ENCODE assay signal across 1 cellular context in genomic region chr21:39379986-39380891, GRCh38.
A peak's percentile ranks its signal among the peaks of the same experiment; 100 is the strongest.
TF ChIP-seq lines count a peak whose summit lies in the region.

No MANE protein-coding gene starts in this region.

TF ChIP-seq in HepG2, 621 proteins besides CTCF, POLR2A, EP300 and RAD21 (continued from another document and continues in another):
- no peak for TF ChIP-seq CENPX (CRISPR knock-in tag; IDR thresholded peaks at IDR 0.05)
- TF ChIP-seq ZSCAN30 (CRISPR knock-in tag; IDR thresholded peaks at IDR 0.05), result no peak
- no peak for TF ChIP-seq ZNF761 (CRISPR knock-in tag; conservative IDR thresholded peaks at IDR 0.05)
- TF ChIP-seq ZNF775 (CRISPR knock-in tag; IDR thresholded peaks at IDR 0.05; ENCODE audit: borderline replicate concordance), result no peak
- TF ChIP-seq MEIS1 (CRISPR knock-in tag; IDR thresholded peaks at IDR 0.05; ENCODE audit: borderline replicate concordance), result no peak
- no peak for TF ChIP-seq ELF4 (CRISPR knock-in tag; IDR thresholded peaks at IDR 0.05; ENCODE audit: borderline replicate concordance)
- TF ChIP-seq ZNF263 (CRISPR knock-in tag; IDR thresholded peaks at IDR 0.05), result no peak
- no peak for TF ChIP-seq ZNF616 (CRISPR knock-in tag; IDR thresholded peaks at IDR 0.05; ENCODE audit: low read depth)
- TF ChIP-seq ZNF281 (CRISPR knock-in tag; IDR thresholded peaks at IDR 0.05; ENCODE audit: borderline replicate concordance), result no peak
- no peak for TF ChIP-seq DPF2 (CRISPR knock-in tag; IDR thresholded peaks at IDR 0.05; ENCODE audit: borderline replicate concordance, low read depth)
- peak; percentile 55 for TF ChIP-seq RFX3 (CRISPR knock-in tag; IDR thresholded peaks at IDR 0.05)
- no peak for TF ChIP-seq RNF219 (CRISPR knock-in tag; IDR thresholded peaks at IDR 0.05)
- no peak for TF ChIP-seq ZC3H4 (CRISPR knock-in tag; IDR thresholded peaks at IDR 0.05; ENCODE audit: borderline replicate concordance)
- 0 out of 2 replicates have a peak, but pooled peaks have one; percentile 39 for TF ChIP-seq HMGXB3 (CRISPR knock-in tag; IDR thresholded peaks at IDR 0.05; ENCODE audit: borderline replicate concordance)
- peak; percentile 60; the same call in 1 of the 2 replicates for TF ChIP-seq ZHX2 (IDR thresholded peaks at IDR 0.05; ENCODE audit: low read depth)
- TF ChIP-seq ZHX2 (CRISPR knock-in tag; IDR thresholded peaks at IDR 0.05; ENCODE audit: borderline replicate concordance), result no peak
- TF ChIP-seq DMTF1 (CRISPR knock-in tag; IDR thresholded peaks at IDR 0.05), result no peak
- TF ChIP-seq ATF3 (CRISPR knock-in tag; IDR thresholded peaks at IDR 0.05), result no peak
- TF ChIP-seq ZMYM3 (CRISPR knock-in tag; IDR thresholded peaks at IDR 0.05), result no peak
- no peak for TF ChIP-seq BATF2 (CRISPR knock-in tag; IDR thresholded peaks at IDR 0.05)
- no peak for TF ChIP-seq ZNF674 (CRISPR knock-in tag; IDR thresholded peaks at IDR 0.05; ENCODE audit: low read depth)
- TF ChIP-seq NFAT5 (CRISPR knock-in tag; IDR thresholded peaks at IDR 0.05), result no peak
- TF ChIP-seq SIX4 (CRISPR knock-in tag; IDR thresholded peaks at IDR 0.05), result no peak
- TF ChIP-seq NFKB2 (CRISPR knock-in tag; IDR thresholded peaks at IDR 0.05; ENCODE audit: borderline replicate concordance), result peak; percentile 58; the same call in 1 of the 2 replicates
- no peak for TF ChIP-seq TOE1 (CRISPR knock-in tag; IDR thresholded peaks at IDR 0.05)
- TF ChIP-seq ZNF800 (CRISPR knock-in tag; IDR thresholded peaks at IDR 0.05), result no peak
